22 cellular contexts compared by ENCODE assay signal in the genomic region with DNA sequence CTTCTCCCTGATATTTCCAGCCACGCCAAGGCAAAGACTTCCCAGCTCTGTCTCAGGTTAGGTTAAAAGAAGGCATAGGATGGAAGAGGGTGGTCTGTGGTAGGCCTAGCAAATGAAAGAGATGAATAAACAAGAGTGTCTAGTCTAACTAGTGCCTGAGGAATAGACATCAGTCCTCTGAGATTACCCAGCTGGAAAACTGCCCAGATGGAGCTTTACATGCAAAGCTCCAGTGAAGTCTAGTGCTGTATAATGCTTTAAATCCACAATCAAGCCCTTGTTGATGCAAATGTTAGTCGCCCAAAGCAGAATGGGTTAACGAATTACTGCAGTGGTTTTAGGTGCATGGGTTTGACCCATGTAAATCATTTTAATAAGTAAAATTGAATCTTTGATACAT. TPM values are rescaled to one million over a fixed set of nuclear protein-coding genes. Genes with fewer than 3 reads are reported as not detected.
DNase-seq lines count a peak whose midpoint lies in the region; FAIRE-seq and TF ChIP-seq lines count a peak whose summit lies in the region.
"Had no signal": no experiment of that assay in that cellular context is flagged by ENCODE, and none has a peak within 500 bp of the region (broad histone marks: within the 10 kb centered on the region; RNA-seq: fewer than 3 reads in every experiment).

No MANE protein-coding gene starts in this region.

- DNase-seq in AG10803 (ENCODE audit: low read depth) (peak; percentile 4), NCI-H1048 (lab: John Stamatoyannopoulos, UW) (peak; percentile 77), brain microvascular endothelial cell (peak; percentile 26), iris pigment epithelial cell (ENCODE audit: low read depth) (peak; percentile 80), NCI-H1092 treated with DMSO at 0.1 percent for 48 hours (lab: John Stamatoyannopoulos, UW) (no peak), GM12891 (ENCODE audit: insufficient read length, low spot score) (no peak)
- no peak for DNase-seq in CD4-positive, alpha-beta memory T cell
- DNase-seq in effector CD4-positive, alpha-beta T cell, result no peak
- DNase-seq: activated CD4-positive, alpha-beta T cell treated with anti-CD3 and anti-CD28 coated beads, Interleukin-2, amount 10 ng/mL, durations not matched to agents 7 days and 5 days; activated CD8-positive, alpha-beta memory T cell treated with anti-CD3 and anti-CD28 coated beads, Interleukin-2, amount 50 U/mL, for 48 hours; activated effector memory CD4-positive, alpha-beta T cell treated with anti-CD3 and anti-CD28 coated beads, Interleukin-2, amount 50 U/mL, for 16 hours; NCI-H2029; NCI-H524 treated with DMSO at 0.1 percent for 48 hours; SHP77 treated with DMSO at 0.1 percent for 48 hours; stimulated activated CD4-positive, alpha-beta T cell treated with anti-CD3 and anti-CD28 coated beads, Interleukin-15, amount 100 ng/mL, for 24 hours; T-cell had no signal

- no peaks in the 10 kb centered on the region for H3K27me3 ChIP-seq in brain microvascular endothelial cell (replicated peaks)
- no peaks in the 10 kb centered on the region for H3K27me3 ChIP-seq in CD4-positive, alpha-beta memory T cell (ENCODE audit: insufficient read depth, low read length)
- H3K27me3 ChIP-seq: neutrophil, suprapubic skin had no signal

- POLR2A ChIA-PET in CD4-positive, alpha-beta memory T cell (lab: Charles Lee; ENCODE audit: partially characterized antibody), result no interaction called here

- H3K4me3 ChIP-seq in AG10803 (ENCODE audit: low read length) (no peak overlapping the region), brain microvascular endothelial cell (ENCODE audit: low read depth, low read length) (no peak overlapping the region)
- no peak overlapping the region for H3K4me3 ChIP-seq in CD4-positive, alpha-beta memory T cell (ENCODE audit: low read length in 2 of 2)
- H3K4me3 ChIP-seq: suprapubic skin had no signal

- H3K36me3 ChIP-seq in brain microvascular endothelial cell (replicated peaks), result no peaks in the 10 kb centered on the region
- H3K36me3 ChIP-seq in CD4-positive, alpha-beta memory T cell (ENCODE audit: insufficient read depth, low read length), result no peaks in the 10 kb centered on the region
- H3K36me3 ChIP-seq: neutrophil, suprapubic skin had no signal

- FAIRE-seq in GM12891 (lab: Jason Lieb, UNC), result no peak
- FAIRE-seq: frontal cortex, H1 had no signal

- H3K27ac ChIP-seq in brain microvascular endothelial cell, result no peak overlapping the region
- no peak overlapping the region for H3K27ac ChIP-seq in CD4-positive, alpha-beta memory T cell (ENCODE audit: low read depth, low read length)
- H3K27ac ChIP-seq: KMS-11, neutrophil, suprapubic skin had no signal

- no peaks in the 10 kb centered on the region for H3K36me3 Mint-ChIP-seq in CD4-positive, alpha-beta memory T cell
- H3K36me3 Mint-ChIP-seq: T-cell had no signal

- CTCF ChIA-PET in CD4-positive, alpha-beta memory T cell (lab: Charles Lee; ENCODE audit: partially characterized antibody), result no interaction called here

- peaks cover 0 to 2% of the 10 kb centered on the region in 2 donors for H3K27me3 Mint-ChIP-seq in CD4-positive, alpha-beta memory T cell
- H3K27me3 Mint-ChIP-seq: T-cell had no signal

- no peak overlapping the region for H3K4me3 Mint-ChIP-seq in CD4-positive, alpha-beta memory T cell
- H3K4me3 Mint-ChIP-seq: activated CD4-positive, alpha-beta T cell treated with anti-CD3 and anti-CD28 coated beads, Interleukin-2, amount 10 ng/mL, durations not matched to agents 7 days and 5 days; T-cell had no signal

- no peaks in the 10 kb centered on the region for H3K4me1 ChIP-seq in CD4-positive, alpha-beta memory T cell (ENCODE audit: insufficient read depth, low read length)
- H3K4me1 ChIP-seq: suprapubic skin had no signal

- H3K27ac Mint-ChIP-seq in CD4-positive, alpha-beta memory T cell, result no peak overlapping the region
- H3K27ac Mint-ChIP-seq: activated CD4-positive, alpha-beta T cell treated with anti-CD3 and anti-CD28 coated beads, Interleukin-2, amount 10 ng/mL, durations not matched to agents 7 days and 5 days; T-cell had no signal

- TF ChIP-seq POLR2A in GM12891 (IDR thresholded peaks at IDR 0.05; ENCODE audit: low read depth, low read length), result no peak

- intact Hi-C loops in CD4-positive, alpha-beta memory T cell (cut with micrococcal nuclease), result no loop called here

- TF ChIP-seq CTCF in AG10803 (conservative IDR thresholded peaks at IDR 0.05; ENCODE audit: low read length) (no peak), brain microvascular endothelial cell (IDR thresholded peaks at IDR 0.05; ENCODE audit: low read depth, low read length, missing control alignments) (no peak)

- in situ Hi-C loops in brain microvascular endothelial cell (cut with HindIII; ENCODE audit: low pct_ligation_motif_present, low sequenced_read_pairs), result no loop called here

- H3K9me3 Mint-ChIP-seq in CD4-positive, alpha-beta memory T cell, result peaks cover 0 to 3% (median 0%) of the 10 kb centered on the region in 8 donors
- H3K9me3 Mint-ChIP-seq: activated CD4-positive, alpha-beta T cell treated with anti-CD3 and anti-CD28 coated beads, Interleukin-2, amount 10 ng/mL, durations not matched to agents 7 days and 5 days; T-cell had no signal

- H3K9me3 ChIP-seq in CD4-positive, alpha-beta memory T cell (ENCODE audit: control insufficient read depth in 1 of 2, low read length in 2 of 2), result no peaks in the 10 kb centered on the region
- H3K9me3 ChIP-seq: neutrophil, suprapubic skin had no signal

- no peaks in the 10 kb centered on the region for H3K4me1 Mint-ChIP-seq in CD4-positive, alpha-beta memory T cell
- H3K4me1 Mint-ChIP-seq: activated CD4-positive, alpha-beta T cell treated with anti-CD3 and anti-CD28 coated beads, Interleukin-2, amount 10 ng/mL, durations not matched to agents 7 days and 5 days; T-cell had no signal

TF ChIP-seq in GM12891, 5 proteins besides CTCF, POLR2A, EP300 and RAD21:
- TF ChIP-seq POU2F2 (IDR thresholded peaks at IDR 0.05; ENCODE audit: low read depth, low read length), result no peak
- TF ChIP-seq SPI1 (IDR thresholded peaks at IDR 0.05; ENCODE audit: low read depth, low read length), result no peak
- no peak for TF ChIP-seq TAF1 (IDR thresholded peaks at IDR 0.05; ENCODE audit: low read depth, low read length)
- no peak for TF ChIP-seq POLR2AphosphoS5 (IDR thresholded peaks at IDR 0.05; ENCODE audit: low read depth, low read length)
- no peak for TF ChIP-seq PAX5 (IDR thresholded peaks at IDR 0.05; ENCODE audit: insufficient read depth, low read length, severe bottlenecking)

RNA-seq across cellular contexts. Expression of a gene that starts 24.8 kb away (rescaled TPM):
- total RNA-seq in CD4-positive, alpha-beta memory T cell, result not detected
- not detected for polyA plus RNA-seq in CD4-positive, alpha-beta memory T cell
- 0.46 TPM for polyA plus RNA-seq in GM12891 (2012; ENCODE audit: low read depth, missing spikeins)
- total RNA-seq: OCI-LY7 had no signal

Comparison
In these comparisons a context has a peak if more than half of its experiments do, and no peak if none do; other contexts are left out.
1. DNase-seq: peak in AG10803 (single experiment), NCI-H1048 (single experiment), brain microvascular endothelial cell (single experiment) and iris pigment epithelial cell (single experiment); none in NCI-H1092 treated with DMSO at 0.1 percent for 48 hours (single experiment), CD4-positive, alpha-beta memory T cell (0 of 5), effector CD4-positive, alpha-beta T cell (single experiment) and GM12891 (single experiment).